ENCODE assay signal across 21 cellular contexts in genomic region chr2:232382331-232383225, GRCh38. TPM values are rescaled to one million over a fixed set of nuclear protein-coding genes. Genes with fewer than 3 reads are reported as not detected.
DNase-seq lines count a peak whose midpoint lies in the region; FAIRE-seq and TF ChIP-seq lines count a peak whose summit lies in the region.
"Had no signal": no experiment of that assay in that cellular context is flagged by ENCODE, and none has a peak within 500 bp of the region (broad histone marks: within the 10 kb centered on the region; RNA-seq: fewer than 3 reads in every experiment).

No MANE protein-coding gene starts in this region.

- H3K27me3 ChIP-seq in BLaER1 treated with 17β-estradiol and CSF1 and Interleukin-3, amounts not matched to agents 10 nM and 100 nM, result peaks cover 13 to 25% (median 22%) of the 10 kb centered on the region in 11 experiments
- peaks cover 45 to 46% of the 10 kb centered on the region in 2 experiments for H3K27me3 ChIP-seq in endothelial cell of umbilical vein (ENCODE audit: control insufficient read depth in 2 of 2, insufficient read depth in 2 of 2, low read length in 2 of 2)

- TF ChIP-seq CTCF in HEK293 (tag by site-specific recombination; IDR thresholded peaks at IDR 0.05) (no peak), endothelial cell of umbilical vein (IDR thresholded peaks at IDR 0.05; ENCODE audit: extremely low read depth in 1 of 2, insufficient read depth in 1 of 2, low read depth in 1 of 2, low read length in 2 of 2) (no peak)

- H3K79me2 ChIP-seq in endothelial cell of umbilical vein (ENCODE audit: control insufficient read depth, insufficient read depth, low read length), result no peaks in the 10 kb centered on the region

- peak; percentile 8 for FAIRE-seq in endothelial cell of umbilical vein (lab: Jason Lieb, UNC)
- FAIRE-seq: K562 had no signal

- H3K4me2 ChIP-seq in BLaER1 treated with 17β-estradiol and CSF1 and Interleukin-3, amounts not matched to agents 10 nM and 100 nM, result peak overlapping the region in 10 of 11 experiments; percentile 9 to 72 (median 48); a peak in 17 of 22 replicates
- H3K4me2 ChIP-seq in endothelial cell of umbilical vein (ENCODE audit: insufficient read depth, low read length), result no peak overlapping the region

- no peak overlapping the region for H3K4me3 ChIP-seq in BLaER1 treated with 17β-estradiol and CSF1 and Interleukin-3, amounts not matched to agents 10 nM and 100 nM
- no peak overlapping the region for H3K4me3 ChIP-seq in HEK293 (ENCODE audit: low read depth, low read length)
- H3K4me3 ChIP-seq in endothelial cell of umbilical vein (replicated peaks in 1 of 3; ENCODE audit: insufficient read depth in 1 of 3, low read depth in 1 of 3, low read length in 3 of 3), result no peak overlapping the region
- H3K4me3 ChIP-seq: GM23248, K562 had no signal

- intact Hi-C loops in endothelial cell of umbilical vein (cut with micrococcal nuclease), result no loop called here
- intact Hi-C loops in posterior vena cava (cut with DNase I), result no loop called here

- peaks cover 12 to 22% (median 16%) of the 10 kb centered on the region in 11 experiments for H3K9me3 ChIP-seq in BLaER1 treated with 17β-estradiol and CSF1 and Interleukin-3, amounts not matched to agents 10 nM and 100 nM (replicated peaks in 1 of 11)
- H3K9me3 ChIP-seq in HEK293 (ENCODE audit: control insufficient read depth, insufficient read depth, low read depth, low read length) (no peaks in the 10 kb centered on the region), endothelial cell of umbilical vein (replicated peaks; ENCODE audit: control insufficient read depth, insufficient read depth, low read length) (no peaks in the 10 kb centered on the region)

- peak overlapping the region in 3 of 11 experiments; percentile 21 to 38 (median 34); a peak in 3 of 22 replicates for H3K27ac ChIP-seq in BLaER1 treated with 17β-estradiol and CSF1 and Interleukin-3, amounts not matched to agents 10 nM and 100 nM
- H3K27ac ChIP-seq in HEK293 (ENCODE audit: extremely low read depth, low read depth, low read length) (no peak overlapping the region), endothelial cell of umbilical vein (ENCODE audit: insufficient read depth, low read depth, low read length) (no peak overlapping the region)
- H3K27ac ChIP-seq: GM23248, RWPE1 had no signal

- POLR2A ChIA-PET in HEK293 (lab: Yijun Ruan, JAX) (no interaction called here), endothelial cell of umbilical vein (lab: Charles Lee) (no interaction called here)

- H3K4me1 ChIP-seq in BLaER1 treated with 17β-estradiol and CSF1 and Interleukin-3, amounts not matched to agents 10 nM and 100 nM, result peaks cover 5 to 48% (median 33%) of the 10 kb centered on the region in 10 experiments; a peak in 18 of 20 replicates
- no peaks in the 10 kb centered on the region for H3K4me1 ChIP-seq in HEK293 (ENCODE audit: control insufficient read depth, insufficient read depth, low read length)
- H3K4me1 ChIP-seq in endothelial cell of umbilical vein (ENCODE audit: control insufficient read depth, extremely low read depth, insufficient read depth, low read length), result no peaks in the 10 kb centered on the region

- no peaks in the 10 kb centered on the region for H3K9me1 ChIP-seq in endothelial cell of umbilical vein (replicated peaks; ENCODE audit: control insufficient read depth, extremely low read depth, insufficient read depth, low read length)

- H3K36me3 ChIP-seq in BLaER1 treated with 17β-estradiol and CSF1 and Interleukin-3, amounts not matched to agents 10 nM and 100 nM, result no peaks in the 10 kb centered on the region
- H3K36me3 ChIP-seq in HEK293 (ENCODE audit: control insufficient read depth in 2 of 2, insufficient read depth in 1 of 2, low read length in 2 of 2), result no peaks in the 10 kb centered on the region
- H3K36me3 ChIP-seq in endothelial cell of umbilical vein (ENCODE audit: control insufficient read depth in 2 of 2, extremely low read depth in 1 of 2, insufficient read depth in 2 of 2, low read length in 2 of 2), result no peaks in the 10 kb centered on the region

- no peaks in the 10 kb centered on the region for H4K20me1 ChIP-seq in BLaER1 treated with 17β-estradiol and CSF1 and Interleukin-3, amounts not matched to agents 10 nM and 100 nM
- no peaks in the 10 kb centered on the region for H4K20me1 ChIP-seq in endothelial cell of umbilical vein (replicated peaks; ENCODE audit: control insufficient read depth, extremely low read depth, insufficient read depth, low read length)

- CTCF ChIA-PET in HEK293 (lab: Yijun Ruan, JAX) (no interaction called here), endothelial cell of umbilical vein (lab: Charles Lee) (no interaction called here)

- no peak overlapping the region for H2AFZ ChIP-seq in endothelial cell of umbilical vein (ENCODE audit: low read depth, low read length)
- H2AFZ ChIP-seq: GM23248 had no signal

- dilution Hi-C loops in endothelial cell of umbilical vein (cut with MboI; ENCODE audit: extremely low pct_ligation_motif_present, low sequenced_read_pairs), result no loop called here

- H3K9ac ChIP-seq in BLaER1 treated with 17β-estradiol and CSF1 and Interleukin-3, amounts not matched to agents 10 nM and 100 nM, result no peak overlapping the region
- H3K9ac ChIP-seq in endothelial cell of umbilical vein (replicated peaks; ENCODE audit: extremely low read depth, insufficient read depth, low read length), result no peak overlapping the region
- H3K9ac ChIP-seq: GM23248 had no signal

- BruUV-seq in endothelial cell of umbilical vein (replicated peaks; lab: Mats Ljungman, UMichigan), result no TSS peak

- DNase-seq in endothelial cell of umbilical vein (ENCODE audit: low read depth, low spot score), result no peak
- DNase-seq in posterior vena cava (ENCODE audit: low spot score), result peak; percentile 56
- DNase-seq in germinal center (ENCODE audit: low spot score), result no peak
- DNase-seq in NCI-H526 (lab: John Stamatoyannopoulos, UW), result no peak
- no peak for DNase-seq in stimulated activated CD4-positive, alpha-beta T cell treated with anti-CD3 and anti-CD28 coated beads, Interleukin-12 subunit alpha, Interleukin-12 subunit beta, amount 100 ng/mL, for 4 hours
- no peak for DNase-seq in middle frontal gyrus (ENCODE audit: extremely low spot score, low spot score)
- DNase-seq: ACHN, DMS 273 treated with DMSO at 0.1 percent for 48 hours, DND-41, GM23248, NCI-H1105 treated with DMSO at 0.1 percent for 48 hours, NCI-H1694, NCI-H2081 treated with DMSO at 0.1 percent for 48 hours, NCI-H510A treated with DMSO at 0.1 percent for 48 hours, PC-3, SIG-M5 had no signal

- no peak for TF ChIP-seq POLR2A in endothelial cell of umbilical vein (IDR thresholded peaks at IDR 0.05; ENCODE audit: low read depth, low read length)

TF ChIP-seq in HEK293, 187 proteins besides CTCF, POLR2A, EP300 and RAD21 (continues in another document):
- TF ChIP-seq ZNF549 (tag by site-specific recombination; IDR thresholded peaks at IDR 0.05) (no peak), ZNF843 (tag by site-specific recombination; IDR thresholded peaks at IDR 0.05) (no peak), ZNF10 (tag by site-specific recombination; IDR thresholded peaks at IDR 0.05) (no peak), ZFP3 (tag by site-specific recombination; IDR thresholded peaks at IDR 0.05; ENCODE audit: low read depth) (no peak), ZNF426 (tag by site-specific recombination; IDR thresholded peaks at IDR 0.05) (no peak), ZNF510 (tag by site-specific recombination; IDR thresholded peaks at IDR 0.05; ENCODE audit: insufficient replicate concordance) (no peak), HOXC10 (CRISPR knock-in tag; IDR thresholded peaks at IDR 0.05) (no peak), OVOL3 (tag by site-specific recombination; IDR thresholded peaks at IDR 0.05) (no peak)

TF ChIP-seq in endothelial cell of umbilical vein, 7 proteins besides CTCF, POLR2A, EP300 and RAD21:
- TF ChIP-seq MAX (IDR thresholded peaks at IDR 0.05; ENCODE audit: insufficient read depth, insufficient read length) (no peak), FOS (IDR thresholded peaks at IDR 0.05; ENCODE audit: borderline replicate concordance, insufficient read depth, low read length) (no peak), GATA2 (IDR thresholded peaks at IDR 0.05; ENCODE audit: insufficient read depth, insufficient read length, low read depth, low read length) (no peak), EZH2 (IDR thresholded peaks at IDR 0.05; ENCODE audit: borderline replicate concordance, low read depth, low read length, severe bottlenecking) (no peak)

RNA-seq across cellular contexts. Expression of gene ALPP, which starts 4.0 kb away (rescaled TPM):
- not detected in 2 replicates for total RNA-seq in endothelial cell of umbilical vein
- polyA plus RNA-seq in endothelial cell of umbilical vein, result not detected in 2 replicates
- not detected in 2 replicates for polyA plus RNA-seq in endothelial cell of umbilical vein (2011; cell fraction: cytosol; rRNA removed)
- not detected in 2 replicates for polyA plus RNA-seq in endothelial cell of umbilical vein (2011; cell fraction: nucleus; rRNA removed)
- not detected in 2 replicates for polyA plus RNA-seq in endothelial cell of umbilical vein (2012)
- polyA minus RNA-seq in endothelial cell of umbilical vein, result not detected in 2 replicates
- polyA minus RNA-seq in endothelial cell of umbilical vein (2011; cell fraction: cytosol; rRNA and poly(A)+ RNA removed), result 1.1 TPM
- polyA minus RNA-seq in endothelial cell of umbilical vein (2011; cell fraction: nucleus; rRNA and poly(A)+ RNA removed), result not detected in 2 replicates
- total RNA-seq in posterior vena cava, result not detected
- total RNA-seq: GM23248, K562 had no signal
- polyA plus RNA-seq: CD14-positive monocyte, GM23248 had no signal

RNA-seq across cellular contexts. Expression of gene ALPG, which starts 24.1 kb away (rescaled TPM):
- total RNA-seq in endothelial cell of umbilical vein, result not detected in 2 replicates
- not detected in 2 replicates for polyA plus RNA-seq in endothelial cell of umbilical vein
- not detected in 2 replicates for polyA plus RNA-seq in endothelial cell of umbilical vein (2011; cell fraction: cytosol; rRNA removed)
- polyA plus RNA-seq in endothelial cell of umbilical vein (2011; cell fraction: nucleus; rRNA removed), result not detected in 2 replicates
- polyA plus RNA-seq in endothelial cell of umbilical vein (2012), result not detected in 2 replicates
- not detected in 2 replicates for polyA minus RNA-seq in endothelial cell of umbilical vein
- polyA minus RNA-seq in endothelial cell of umbilical vein (2011; cell fraction: cytosol; rRNA and poly(A)+ RNA removed), result not detected
- not detected in 2 replicates for polyA minus RNA-seq in endothelial cell of umbilical vein (2011; cell fraction: nucleus; rRNA and poly(A)+ RNA removed)
- not detected for total RNA-seq in posterior vena cava
- total RNA-seq: GM23248, K562 had no signal
- polyA plus RNA-seq: CD14-positive monocyte, GM23248, K562 had no signal
